ENCODE assay signal across 18 cellular contexts in genomic region chr13:89951341-89951740, GRCh38.
"Had no signal": no experiment of that assay in that cellular context is flagged by ENCODE, and none has a peak within 500 bp of the region (broad histone marks: within the 10 kb centered on the region; RNA-seq: fewer than 3 reads in every experiment).

No MANE protein-coding gene starts in this region.

- H3K27ac ChIP-seq: adrenal gland, epithelial cell of prostate, lower lobe of right lung, neutrophil, thyroid gland, uterus had no signal

- H3K27me3 Mint-ChIP-seq: dendritic cell treated with granulocyte-macrophage colony-stimulating factor and Interleukin-4, amounts not matched to agents 40 ng/mL and 50 ng/mL, for 4 days; effector memory CD8-positive, alpha-beta T cell had no signal

- H3K36me3 ChIP-seq: adrenal gland, lower lobe of right lung, neutrophil, thyroid gland, uterus had no signal

- H3K27ac Mint-ChIP-seq: activated T-helper 2 cell treated with anti-CD3 and anti-CD28 coated beads, Interferon-gamma antibody, Interleukin-2, Interleukin-4, amounts not matched to agents 10 μg/mL and 5 μg/mL and 100 μg/mL, durations not matched to agents 14 hours and 24 hours and 36 hours; dendritic cell treated with granulocyte-macrophage colony-stimulating factor and Interleukin-4, amounts not matched to agents 40 ng/mL and 50 ng/mL, for 4 days; effector memory CD8-positive, alpha-beta T cell had no signal

- H3K27me3 ChIP-seq: adrenal gland, neutrophil, thyroid gland, uterus had no signal

- H3K4me3 ChIP-seq: adrenal gland, lower lobe of right lung, thyroid gland, uterus had no signal

- ATAC-seq: effector memory CD8-positive, alpha-beta T cell; lower lobe of right lung had no signal

- H3K4me1 ChIP-seq: adrenal gland, lower lobe of right lung, thyroid gland, uterus had no signal

- H3K9me3 ChIP-seq: adrenal gland, lower lobe of right lung, neutrophil, thyroid gland, uterus had no signal

- DNase-seq: activated CD4-positive, alpha-beta T cell treated with anti-CD3 and anti-CD28 coated beads for 48 hours; activated naive CD4-positive, alpha-beta T cell treated with anti-CD3 and anti-CD28 coated beads, Interleukin-2, amount 50 U/mL, for 16 hours; activated T-cell treated with anti-CD3 and anti-CD28 coated beads for 4 hours; adrenal gland; central memory CD4-positive, alpha-beta T cell; effector memory CD8-positive, alpha-beta T cell; hippocampal formation; kidney glomerular epithelial cell; lower lobe of right lung; midbrain; retina; small intestine; thyroid gland; uterus had no signal

- H3K4me3 Mint-ChIP-seq: dendritic cell treated with granulocyte-macrophage colony-stimulating factor and Interleukin-4, amounts not matched to agents 40 ng/mL and 50 ng/mL, for 4 days; effector memory CD8-positive, alpha-beta T cell had no signal
